Comparison of ENCODE assay signal across 1 cellular context in the genomic region with DNA sequence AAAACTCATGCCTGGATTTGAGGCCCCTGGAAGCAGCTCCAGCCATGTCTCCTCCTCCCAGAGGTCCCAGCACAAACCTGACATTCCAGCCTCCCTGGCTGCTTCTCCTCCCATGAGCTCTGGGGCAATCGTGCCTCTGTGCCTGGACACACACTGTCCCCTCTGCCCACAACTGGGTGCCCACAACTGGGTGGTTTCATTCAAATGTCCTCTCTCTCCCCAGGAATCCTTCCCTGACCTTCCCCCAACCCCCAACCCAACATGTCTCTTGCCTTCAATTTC.
TF ChIP-seq lines count a peak whose summit lies in the region.

No MANE protein-coding gene starts in this region.

TF ChIP-seq in HCT116, 20 proteins besides CTCF, POLR2A, EP300 and RAD21:
- TF ChIP-seq JUND (IDR thresholded peaks at IDR 0.05) (no peak), CEBPB (IDR thresholded peaks at IDR 0.05; ENCODE audit: low read depth) (no peak), EZH2 (IDR thresholded peaks at IDR 0.05) (no peak), ZFX (IDR thresholded peaks at IDR 0.05) (no peak), TCF7L2 (IDR thresholded peaks at IDR 0.05; ENCODE audit: borderline replicate concordance, extremely low read depth, insufficient read depth, insufficient read length) (no peak), ELF1 (IDR thresholded peaks at IDR 0.05; ENCODE audit: borderline replicate concordance, low read depth) (no peak), YY1 (IDR thresholded peaks at IDR 0.05; ENCODE audit: extremely low read depth, insufficient replicate concordance, low read depth, low read length) (no peak), SRF (IDR thresholded peaks at IDR 0.05; ENCODE audit: low read depth) (no peak), SIN3A (IDR thresholded peaks at IDR 0.05; ENCODE audit: low read depth) (no peak), EZH2phosphoT487 (IDR thresholded peaks at IDR 0.05; ENCODE audit: borderline replicate concordance) (no peak), FOSL1 (IDR thresholded peaks at IDR 0.05; ENCODE audit: low read depth) (no peak), SP1 (IDR thresholded peaks at IDR 0.05; ENCODE audit: low read depth) (no peak), EGR1 (IDR thresholded peaks at IDR 0.05; ENCODE audit: low read depth) (no peak), CBX3 (IDR thresholded peaks at IDR 0.05; ENCODE audit: low read depth) (no peak), ZNF274 (IDR thresholded peaks at IDR 0.05; ENCODE audit: low read depth, low read length) (no peak), POLR2AphosphoS5 (IDR thresholded peaks at IDR 0.05; ENCODE audit: low read depth, low read length) (no peak)
- TF ChIP-seq, protein P1, sequence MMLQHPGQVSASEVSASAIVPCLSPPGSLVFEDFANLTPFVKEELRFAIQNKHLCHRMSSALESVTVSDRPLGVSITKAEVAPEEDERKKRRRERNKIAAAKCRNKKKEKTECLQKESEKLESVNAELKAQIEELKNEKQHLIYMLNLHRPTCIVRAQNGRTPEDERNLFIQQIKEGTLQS (IDR thresholded peaks at IDR 0.05), result no peak
- TF ChIP-seq, protein P2, sequence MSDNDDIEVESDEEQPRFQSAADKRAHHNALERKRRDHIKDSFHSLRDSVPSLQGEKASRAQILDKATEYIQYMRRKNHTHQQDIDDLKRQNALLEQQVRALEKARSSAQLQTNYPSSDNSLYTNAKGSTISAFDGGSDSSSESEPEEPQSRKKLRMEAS (IDR thresholded peaks at IDR 0.05), result no peak
- TF ChIP-seq, protein P3, sequence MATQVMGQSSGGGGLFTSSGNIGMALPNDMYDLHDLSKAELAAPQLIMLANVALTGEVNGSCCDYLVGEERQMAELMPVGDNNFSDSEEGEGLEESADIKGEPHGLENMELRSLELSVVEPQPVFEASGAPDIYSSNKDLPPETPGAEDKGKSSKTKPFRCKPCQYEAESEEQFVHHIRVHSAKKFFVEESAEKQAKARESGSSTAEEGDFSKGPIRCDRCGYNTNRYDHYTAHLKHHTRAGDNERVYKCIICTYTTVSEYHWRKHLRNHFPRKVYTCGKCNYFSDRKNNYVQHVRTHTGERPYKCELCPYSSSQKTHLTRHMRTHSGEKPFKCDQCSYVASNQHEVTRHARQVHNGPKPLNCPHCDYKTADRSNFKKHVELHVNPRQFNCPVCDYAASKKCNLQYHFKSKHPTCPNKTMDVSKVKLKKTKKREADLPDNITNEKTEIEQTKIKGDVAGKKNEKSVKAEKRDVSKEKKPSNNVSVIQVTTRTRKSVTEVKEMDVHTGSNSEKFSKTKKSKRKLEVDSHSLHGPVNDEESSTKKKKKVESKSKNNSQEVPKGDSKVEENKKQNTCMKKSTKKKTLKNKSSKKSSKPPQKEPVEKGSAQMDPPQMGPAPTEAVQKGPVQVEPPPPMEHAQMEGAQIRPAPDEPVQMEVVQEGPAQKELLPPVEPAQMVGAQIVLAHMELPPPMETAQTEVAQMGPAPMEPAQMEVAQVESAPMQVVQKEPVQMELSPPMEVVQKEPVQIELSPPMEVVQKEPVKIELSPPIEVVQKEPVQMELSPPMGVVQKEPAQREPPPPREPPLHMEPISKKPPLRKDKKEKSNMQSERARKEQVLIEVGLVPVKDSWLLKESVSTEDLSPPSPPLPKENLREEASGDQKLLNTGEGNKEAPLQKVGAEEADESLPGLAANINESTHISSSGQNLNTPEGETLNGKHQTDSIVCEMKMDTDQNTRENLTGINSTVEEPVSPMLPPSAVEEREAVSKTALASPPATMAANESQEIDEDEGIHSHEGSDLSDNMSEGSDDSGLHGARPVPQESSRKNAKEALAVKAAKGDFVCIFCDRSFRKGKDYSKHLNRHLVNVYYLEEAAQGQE (IDR thresholded peaks at IDR 0.05; ENCODE audit: low read depth), result no peak
- TF ChIP-seq, protein P4, sequence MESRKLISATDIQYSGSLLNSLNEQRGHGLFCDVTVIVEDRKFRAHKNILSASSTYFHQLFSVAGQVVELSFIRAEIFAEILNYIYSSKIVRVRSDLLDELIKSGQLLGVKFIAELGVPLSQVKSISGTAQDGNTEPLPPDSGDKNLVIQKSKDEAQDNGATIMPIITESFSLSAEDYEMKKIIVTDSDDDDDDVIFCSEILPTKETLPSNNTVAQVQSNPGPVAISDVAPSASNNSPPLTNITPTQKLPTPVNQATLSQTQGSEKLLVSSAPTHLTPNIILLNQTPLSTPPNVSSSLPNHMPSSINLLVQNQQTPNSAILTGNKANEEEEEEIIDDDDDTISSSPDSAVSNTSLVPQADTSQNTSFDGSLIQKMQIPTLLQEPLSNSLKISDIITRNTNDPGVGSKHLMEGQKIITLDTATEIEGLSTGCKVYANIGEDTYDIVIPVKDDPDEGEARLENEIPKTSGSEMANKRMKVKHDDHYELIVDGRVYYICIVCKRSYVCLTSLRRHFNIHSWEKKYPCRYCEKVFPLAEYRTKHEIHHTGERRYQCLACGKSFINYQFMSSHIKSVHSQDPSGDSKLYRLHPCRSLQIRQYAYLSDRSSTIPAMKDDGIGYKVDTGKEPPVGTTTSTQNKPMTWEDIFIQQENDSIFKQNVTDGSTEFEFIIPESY (IDR thresholded peaks at IDR 0.05; ENCODE audit: extremely low read depth, insufficient replicate concordance, low read length), result no peak
